ENCODE assay signal across 8 cellular contexts in the genomic region with DNA sequence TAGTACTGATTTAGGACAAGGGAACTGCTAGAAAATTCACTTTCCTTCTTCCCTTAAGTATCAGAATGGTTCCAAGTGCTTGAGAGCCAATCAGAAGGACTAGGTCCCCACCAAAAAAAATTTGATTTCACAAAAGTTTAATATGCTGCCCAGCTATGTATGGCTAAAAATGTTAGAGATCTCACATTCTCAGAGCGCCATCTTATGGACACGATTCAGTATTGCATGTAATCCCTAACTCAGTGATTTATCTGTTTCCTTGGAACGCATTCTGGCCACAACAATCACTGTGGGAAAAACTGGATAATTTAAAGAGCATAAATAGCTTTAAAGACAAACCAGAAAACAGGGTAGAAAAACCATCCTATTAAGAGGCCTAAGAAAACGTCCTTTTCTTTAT.
A peak's percentile ranks its signal among the peaks of the same experiment; 100 is the strongest.
DNase-seq lines count a peak whose midpoint lies in the region; ATAC-seq, FAIRE-seq and TF ChIP-seq lines count a peak whose summit lies in the region.

No MANE protein-coding gene starts in this region.

- H3K27ac ChIP-seq in K562 (ENCODE audit: extremely low read depth, low read depth, low read length) = no peak overlapping the region
- H3K27ac ChIP-seq in uterus = no peak overlapping the region

- CTCF ChIA-PET in K562 (lab: Yijun Ruan, JAX; ENCODE audit: low intra/inter-chr PET ratio) = interaction anchor here (0.6 to 0.8 kb wide), 2 partner anchors 1034 to 1445 kb away, joined by 4 read pairs; no protein-coding TSS in a partner anchor

- H3K36me3 ChIP-seq in K562 (ENCODE audit: control insufficient read depth, insufficient read depth, low read length) = no peaks in the 10 kb centered on the region
- H3K36me3 ChIP-seq in uterus = no peaks in the 10 kb centered on the region

- peak; percentile 80 for FAIRE-seq in K562 (lab: Jason Lieb, UNC)

- peak; percentile 69 to 75 for TF ChIP-seq RAD21 in K562 (CRISPR knock-in tag; conservative IDR thresholded peaks at IDR 0.05 in 1 of 2, IDR thresholded peaks at IDR 0.05 in 1 of 2)

- H3K27me3 ChIP-seq in K562 (ENCODE audit: control insufficient read depth in 2 of 2, insufficient read depth in 2 of 2, low read length in 2 of 2) (no peaks in the 10 kb centered on the region), uterus (no peaks in the 10 kb centered on the region)

- no peak for TF ChIP-seq EP300 in K562 (IDR thresholded peaks at IDR 0.05; ENCODE audit: low read length)

- 0% methylated on average over 4 of the region's 4 CpGs for WGBS in K562 (ENCODE audit: insufficient coverage, low coverage, missing lambda C conversion rate)

- BruUV-seq in K562 (replicated peaks; lab: Mats Ljungman, UMichigan) = no TSS peak

- H3K4me1 ChIP-seq in K562 (replicated peaks in 1 of 2; ENCODE audit: control insufficient read depth in 2 of 2, insufficient read depth in 2 of 2, low read length in 2 of 2) = no peaks in the 10 kb centered on the region
- H3K4me1 ChIP-seq in uterus = no peaks in the 10 kb centered on the region

- H3K4me3 ChIP-seq in K562 = no peak overlapping the region
- H3K4me3 ChIP-seq in uterus = no peak overlapping the region

- in situ Hi-C loops in K562 (cut with MboI) = loop anchor here (25.0 kb wide), 1 partner anchor 683 kb away; no protein-coding TSS in a partner anchor

- TF ChIP-seq CTCF in K562 (IDR thresholded peaks at IDR 0.05 in 2 of 3, conservative IDR thresholded peaks at IDR 0.05 in 1 of 3; ENCODE audit: insufficient read depth in 2 of 3, low read depth in 1 of 3, low read length in 3 of 3) (peak; percentile 42 to 71 (median 62); a peak in 5 of 6 replicates), uterus (IDR thresholded peaks at IDR 0.05) (peak; percentile 59 to 71 (median 64))

- 0 out of 3 replicates have a peak, but pooled peaks have one; percentile 35 for ATAC-seq in K562

- H2AFZ ChIP-seq in K562 (ENCODE audit: low read depth, low read length) = no peak overlapping the region

- POLR2A ChIA-PET in K562 (lab: Yijun Ruan, JAX) = no interaction called here

- no peaks in the 10 kb centered on the region for H3K9me1 ChIP-seq in K562 (ENCODE audit: control insufficient read depth, insufficient read depth, low read length)

- intact Hi-C loops in K562 (cut with micrococcal nuclease) (loop anchor here (1.0 to 5.0 kb wide), 5 partner anchors 336 to 1840 kb away; no protein-coding TSS in a partner anchor), uterus (cut with DNase I; ENCODE audit: low total_unique reads) (no loop called here)

- no peaks in the 10 kb centered on the region for H3K79me2 ChIP-seq in K562 (ENCODE audit: control insufficient read depth, insufficient read depth, low read length)

- no peak overlapping the region for H3K4me2 ChIP-seq in K562 (ENCODE audit: insufficient read depth, low read length)

- peak; percentile 26 for DNase-seq in DMS153 treated with DMSO at 0.1 percent for 48 hours (lab: John Stamatoyannopoulos, UW; ENCODE audit: unreplicated experiment)
- no peak for DNase-seq in DMS153 (lab: John Stamatoyannopoulos, UW)
- DNase-seq in NCI-H1105 treated with DMSO at 0.1 percent for 48 hours (lab: John Stamatoyannopoulos, UW) = peak; percentile 40
- DNase-seq in K562 (ENCODE audit: extremely low read depth in 1 of 4, low spot score in 3 of 4) = peak; percentile 33 to 40 (median 38)
- DNase-seq in kidney glomerular epithelial cell (lab: John Stamatoyannopoulos, UW) = peak; percentile 18
- peak in 1 of 2 donors; percentile 31 for DNase-seq in uterus
- DNase-seq in SIG-M5 (lab: John Stamatoyannopoulos, UW) = no peak
- no peak for DNase-seq in GDM1 (lab: John Stamatoyannopoulos, UW)

- H3K9me3 ChIP-seq in K562 (replicated peaks; ENCODE audit: control insufficient read depth, insufficient read depth, low read depth, low read length) (no peaks in the 10 kb centered on the region), uterus (no peaks in the 10 kb centered on the region)

- no peaks in the 10 kb centered on the region for H4K20me1 ChIP-seq in K562 (replicated peaks; ENCODE audit: control insufficient read depth, insufficient read depth, low read length)

- no peak overlapping the region for H3K9ac ChIP-seq in K562 (ENCODE audit: insufficient read depth in 1 of 2, low read depth in 2 of 2, low read length in 2 of 2)

- TF ChIP-seq POLR2A in K562 (conservative IDR thresholded peaks at IDR 0.05) (no peak), uterus (IDR thresholded peaks at IDR 0.05) (no peak)

TF ChIP-seq in K562, 482 proteins besides CTCF, POLR2A, EP300 and RAD21 (continues in another document):
- TF ChIP-seq SMAD4 (CRISPR knock-in tag; conservative IDR thresholded peaks at IDR 0.05) (no peak), HDAC2 (IDR thresholded peaks at IDR 0.05) (no peak), HSF4 (CRISPR knock-in tag; IDR thresholded peaks at IDR 0.05; ENCODE audit: borderline replicate concordance) (no peak), SRSF7 (optimal IDR thresholded peaks at IDR 0.05; ENCODE audit: low read depth, low read length) (no peak), CREM (IDR thresholded peaks at IDR 0.05; ENCODE audit: low read depth) (no peak), SMC3 (conservative IDR thresholded peaks at IDR 0.05; ENCODE audit: insufficient read depth, low read depth, low read length) (peak; percentile 42; the same call in 1 of the 2 replicates), SMARCA5 (IDR thresholded peaks at IDR 0.05) (no peak), ZNF41 (CRISPR knock-in tag; conservative IDR thresholded peaks at IDR 0.05) (no peak), ZNF384 (IDR thresholded peaks at IDR 0.05; ENCODE audit: low read depth, low read length) (no peak), HIVEP1 (CRISPR knock-in tag; IDR thresholded peaks at IDR 0.05) (no peak)
- TF ChIP-seq, protein P1, sequence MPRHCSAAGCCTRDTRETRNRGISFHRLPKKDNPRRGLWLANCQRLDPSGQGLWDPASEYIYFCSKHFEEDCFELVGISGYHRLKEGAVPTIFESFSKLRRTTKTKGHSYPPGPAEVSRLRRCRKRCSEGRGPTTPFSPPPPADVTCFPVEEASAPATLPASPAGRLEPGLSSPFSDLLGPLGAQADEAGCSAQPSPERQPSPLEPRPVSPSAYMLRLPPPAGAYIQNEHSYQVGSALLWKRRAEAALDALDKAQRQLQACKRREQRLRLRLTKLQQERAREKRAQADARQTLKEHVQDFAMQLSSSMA (CRISPR knock-in tag; IDR thresholded peaks at IDR 0.05) = no peak
- TF ChIP-seq, protein P2, sequence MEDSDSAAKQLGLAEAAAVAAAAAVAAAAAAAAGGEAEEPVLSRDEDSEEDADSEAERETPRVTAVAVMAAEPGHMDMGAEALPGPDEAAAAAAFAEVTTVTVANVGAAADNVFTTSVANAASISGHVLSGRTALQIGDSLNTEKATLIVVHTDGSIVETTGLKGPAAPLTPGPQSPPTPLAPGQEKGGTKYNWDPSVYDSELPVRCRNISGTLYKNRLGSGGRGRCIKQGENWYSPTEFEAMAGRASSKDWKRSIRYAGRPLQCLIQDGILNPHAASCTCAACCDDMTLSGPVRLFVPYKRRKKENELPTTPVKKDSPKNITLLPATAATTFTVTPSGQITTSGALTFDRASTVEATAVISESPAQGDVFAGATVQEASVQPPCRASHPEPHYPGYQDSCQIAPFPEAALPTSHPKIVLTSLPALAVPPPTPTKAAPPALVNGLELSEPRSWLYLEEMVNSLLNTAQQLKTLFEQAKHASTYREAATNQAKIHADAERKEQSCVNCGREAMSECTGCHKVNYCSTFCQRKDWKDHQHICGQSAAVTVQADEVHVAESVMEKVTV (CRISPR knock-in tag; IDR thresholded peaks at IDR 0.05) = peak; percentile 54
- TF ChIP-seq, protein P3, sequence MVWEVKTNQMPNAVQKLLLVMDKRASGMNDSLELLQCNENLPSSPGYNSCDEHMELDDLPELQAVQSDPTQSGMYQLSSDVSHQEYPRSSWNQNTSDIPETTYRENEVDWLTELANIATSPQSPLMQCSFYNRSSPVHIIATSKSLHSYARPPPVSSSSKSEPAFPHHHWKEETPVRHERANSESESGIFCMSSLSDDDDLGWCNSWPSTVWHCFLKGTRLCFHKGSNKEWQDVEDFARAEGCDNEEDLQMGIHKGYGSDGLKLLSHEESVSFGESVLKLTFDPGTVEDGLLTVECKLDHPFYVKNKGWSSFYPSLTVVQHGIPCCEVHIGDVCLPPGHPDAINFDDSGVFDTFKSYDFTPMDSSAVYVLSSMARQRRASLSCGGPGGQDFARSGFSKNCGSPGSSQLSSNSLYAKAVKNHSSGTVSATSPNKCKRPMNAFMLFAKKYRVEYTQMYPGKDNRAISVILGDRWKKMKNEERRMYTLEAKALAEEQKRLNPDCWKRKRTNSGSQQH (CRISPR knock-in tag; IDR thresholded peaks at IDR 0.05) = no peak
- TF ChIP-seq, protein P4, sequence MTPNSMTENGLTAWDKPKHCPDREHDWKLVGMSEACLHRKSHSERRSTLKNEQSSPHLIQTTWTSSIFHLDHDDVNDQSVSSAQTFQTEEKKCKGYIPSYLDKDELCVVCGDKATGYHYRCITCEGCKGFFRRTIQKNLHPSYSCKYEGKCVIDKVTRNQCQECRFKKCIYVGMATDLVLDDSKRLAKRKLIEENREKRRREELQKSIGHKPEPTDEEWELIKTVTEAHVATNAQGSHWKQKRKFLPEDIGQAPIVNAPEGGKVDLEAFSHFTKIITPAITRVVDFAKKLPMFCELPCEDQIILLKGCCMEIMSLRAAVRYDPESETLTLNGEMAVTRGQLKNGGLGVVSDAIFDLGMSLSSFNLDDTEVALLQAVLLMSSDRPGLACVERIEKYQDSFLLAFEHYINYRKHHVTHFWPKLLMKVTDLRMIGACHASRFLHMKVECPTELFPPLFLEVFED (CRISPR knock-in tag; conservative IDR thresholded peaks at IDR 0.05) = no peak

Comparison
In these comparisons a context has a peak if more than half of its experiments do, and no peak if none do; other contexts are left out.
1. DNase-seq: peak in DMS153 treated with DMSO at 0.1 percent for 48 hours (single experiment), NCI-H1105 treated with DMSO at 0.1 percent for 48 hours (single experiment), K562 (4 of 4) and kidney glomerular epithelial cell (single experiment); none in DMS153 (single experiment), SIG-M5 (single experiment) and GDM1 (single experiment).